ENCODE assay signal across 26 cellular contexts in the genomic region with DNA sequence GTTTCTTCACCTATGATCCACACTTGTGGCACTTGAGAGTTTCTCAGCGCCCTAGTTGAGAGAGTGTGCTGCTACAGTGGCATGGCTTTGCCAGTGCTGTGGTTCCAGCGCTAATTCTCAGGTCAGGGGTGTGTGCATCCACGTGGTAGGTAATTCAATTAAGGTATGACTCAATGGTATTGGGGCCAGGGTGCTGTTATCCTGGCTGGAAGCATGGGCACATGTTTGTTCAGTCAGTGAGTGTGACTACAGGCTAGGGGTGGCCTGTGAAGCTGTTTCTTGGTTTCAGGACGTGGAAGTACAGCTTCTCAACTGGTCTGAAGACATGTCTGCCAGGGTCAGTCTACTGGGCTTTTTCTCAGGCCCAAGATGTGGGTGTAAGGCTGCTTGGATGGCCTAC. TPM values are rescaled to one million over a fixed set of nuclear protein-coding genes. Genes with fewer than 3 reads are reported as not detected.
"Had no signal": no experiment of that assay in that cellular context is flagged by ENCODE, and none has a peak within 500 bp of the region (broad histone marks: within the 10 kb centered on the region; RNA-seq: fewer than 3 reads in every experiment).

No MANE protein-coding gene starts in this region.

- H3K4me1 Mint-ChIP-seq: activated CD4-positive, alpha-beta T cell treated with anti-CD3 and anti-CD28 coated beads, Interleukin-2, amount 10 ng/mL, durations not matched to agents 7 days and 5 days; T-helper 17 cell had no signal

- H3K36me3 Mint-ChIP-seq: activated CD4-positive, alpha-beta memory T cell treated with anti-CD3 and anti-CD28 coated beads for 36 hours; activated naive CD8-positive, alpha-beta T cell had no signal

- FAIRE-seq: RCC 7860 had no signal

- H3K9me3 Mint-ChIP-seq: activated CD4-positive, alpha-beta memory T cell treated with anti-CD3 and anti-CD28 coated beads for 36 hours; activated CD4-positive, alpha-beta T cell treated with anti-CD3 and anti-CD28 coated beads, Interleukin-2, amount 10 ng/mL, durations not matched to agents 7 days and 5 days; activated naive CD4-positive, alpha-beta T cell treated with anti-CD3 and anti-CD28 coated beads for 36 hours; activated T-cell treated with anti-CD3 and anti-CD28 coated beads, Interleukin-2, amount 50 U/mL, for 4 hours had no signal

- H3K27ac Mint-ChIP-seq: activated CD4-positive, alpha-beta memory T cell treated with anti-CD3 and anti-CD28 coated beads for 36 hours; activated CD4-positive, alpha-beta T cell treated with anti-CD3 and anti-CD28 coated beads, Interleukin-2, amount 10 ng/mL, durations not matched to agents 7 days and 5 days; activated naive CD4-positive, alpha-beta T cell treated with anti-CD3 and anti-CD28 coated beads for 36 hours; activated naive CD8-positive, alpha-beta T cell; T-helper 17 cell had no signal

- H3K4me3 Mint-ChIP-seq: activated CD4-positive, alpha-beta memory T cell treated with anti-CD3 and anti-CD28 coated beads for 36 hours; activated CD4-positive, alpha-beta T cell treated with anti-CD3 and anti-CD28 coated beads, Interleukin-2, amount 10 ng/mL, durations not matched to agents 7 days and 5 days; activated naive CD4-positive, alpha-beta T cell treated with anti-CD3 and anti-CD28 coated beads for 36 hours; activated naive CD8-positive, alpha-beta T cell; activated T-cell treated with anti-CD3 and anti-CD28 coated beads, Interleukin-2, amount 50 U/mL, for 4 hours; T-helper 17 cell had no signal

- DNase-seq: activated CD4-positive, alpha-beta memory T cell treated with anti-CD3 and anti-CD28 coated beads for 36 hours; activated CD4-positive, alpha-beta T cell treated with anti-CD3 and anti-CD28 coated beads, Interleukin-2, amount 10 ng/mL, durations not matched to agents 7 days and 5 days; activated CD4-positive, CD25-positive, alpha-beta regulatory T cell; activated CD8-positive, alpha-beta memory T cell treated with anti-CD3 and anti-CD28 coated beads for 24 hours; activated gamma-delta T cell; activated naive CD4-positive, alpha-beta T cell treated with anti-CD3 and anti-CD28 coated beads for 36 hours; activated T-cell treated with anti-CD3 and anti-CD28 coated beads, Interleukin-2, amount 50 U/mL, for 4 hours; Kasumi-1; KBM-7; MV-4-11; NCI-H1092 treated with DMSO at 0.1 percent for 48 hours; NCI-H1417 treated with DMSO at 0.1 percent for 48 hours; NCI-H1694; NCI-H2029; NCI-H2107; NCI-H345; NCI-H510A; NCI-H526 treated with DMSO at 0.1 percent for 48 hours; PC-3; SHP77 treated with DMSO at 0.1 percent for 48 hours; T-helper 17 cell; T-helper 9 cell had no signal

- ATAC-seq: activated T-cell treated with anti-CD3 and anti-CD28 coated beads, Interleukin-2, amount 50 U/mL, for 4 hours; PC-3; T-helper 17 cell had no signal

RNA-seq across cellular contexts. Expression of a gene that starts 3.0 kb away (rescaled TPM):
- total RNA-seq: activated CD4-positive, alpha-beta memory T cell treated with anti-CD3 and anti-CD28 coated beads for 36 hours; activated CD4-positive, alpha-beta T cell treated with anti-CD3 and anti-CD28 coated beads, Interleukin-2, amount 10 ng/mL, durations not matched to agents 7 days and 5 days; activated naive CD4-positive, alpha-beta T cell treated with anti-CD3 and anti-CD28 coated beads for 36 hours; activated T-cell treated with anti-CD3 and anti-CD28 coated beads, Interleukin-2, amount 50 U/mL, for 4 hours; cardiac septum; PC-3; SK-MEL-5; T-helper 17 cell had no signal

RNA-seq across cellular contexts. Expression of a gene that starts 11.3 kb away (rescaled TPM):
- total RNA-seq: activated CD4-positive, alpha-beta memory T cell treated with anti-CD3 and anti-CD28 coated beads for 36 hours; activated CD4-positive, alpha-beta T cell treated with anti-CD3 and anti-CD28 coated beads, Interleukin-2, amount 10 ng/mL, durations not matched to agents 7 days and 5 days; activated naive CD4-positive, alpha-beta T cell treated with anti-CD3 and anti-CD28 coated beads for 36 hours; activated T-cell treated with anti-CD3 and anti-CD28 coated beads, Interleukin-2, amount 50 U/mL, for 4 hours; cardiac septum; PC-3; SK-MEL-5; T-helper 17 cell had no signal

RNA-seq across cellular contexts. Expression of a gene that starts 36.2 kb away (rescaled TPM):
- total RNA-seq: activated CD4-positive, alpha-beta memory T cell treated with anti-CD3 and anti-CD28 coated beads for 36 hours; activated naive CD4-positive, alpha-beta T cell treated with anti-CD3 and anti-CD28 coated beads for 36 hours; SK-MEL-5; T-helper 17 cell had no signal

RNA-seq across cellular contexts. Expression of a gene that starts 43.4 kb away (rescaled TPM):
- total RNA-seq: activated CD4-positive, alpha-beta memory T cell treated with anti-CD3 and anti-CD28 coated beads for 36 hours; activated CD4-positive, alpha-beta T cell treated with anti-CD3 and anti-CD28 coated beads, Interleukin-2, amount 10 ng/mL, durations not matched to agents 7 days and 5 days; activated naive CD4-positive, alpha-beta T cell treated with anti-CD3 and anti-CD28 coated beads for 36 hours; T-helper 17 cell had no signal
